Comparison of ENCODE assay signal across 20 cellular contexts in the genomic region with DNA sequence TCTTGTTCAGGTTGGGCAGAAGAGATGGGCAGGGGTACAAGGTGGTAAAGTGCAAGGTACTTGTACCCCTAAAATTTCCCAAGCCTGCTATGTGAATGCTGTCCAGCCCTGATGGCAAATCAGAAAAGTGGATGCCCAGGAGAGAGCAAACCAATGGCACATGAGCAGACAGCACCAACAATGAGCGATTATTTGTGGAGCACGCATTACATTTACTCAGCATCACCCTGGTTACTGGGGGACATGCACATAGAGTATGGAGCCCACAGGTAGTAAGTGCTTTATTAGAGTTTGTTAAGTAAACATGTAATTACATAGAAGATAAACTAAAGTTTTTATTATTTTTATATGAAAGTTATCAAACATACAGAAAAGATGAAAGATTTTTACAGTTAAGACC.
A peak's percentile ranks its signal among the peaks of the same experiment; 100 is the strongest.
DNase-seq lines count a peak whose midpoint lies in the region; ATAC-seq, FAIRE-seq and TF ChIP-seq lines count a peak whose summit lies in the region.
"Had no signal": no experiment of that assay in that cellular context is flagged by ENCODE, and none has a peak within 500 bp of the region (broad histone marks: within the 10 kb centered on the region; RNA-seq: fewer than 3 reads in every experiment).

No MANE protein-coding gene starts in this region.

- in situ Hi-C loops in GM12878 (cut with MboI) = no loop called here

- no peak for DNase-seq in GM12878 (ENCODE audit: low read depth, low spot score)
- DNase-seq in globus pallidus (ENCODE audit: low spot score) = peak; percentile 66
- DNase-seq in substantia nigra (lab: John Stamatoyannopoulos, UW) = peak in 1 of 49 donors; percentile 34
- DNase-seq in esophagus squamous epithelium (lab: John Stamatoyannopoulos, UW) = no peak
- DNase-seq in mucosa of gallbladder (ENCODE audit: low spot score) = no peak
- DNase-seq: ACHN; Caco-2; CD4-positive, alpha-beta T cell; GM23248; HCEC 1CT; IMR-90 had no signal

- H3K4me3 ChIP-seq in GM12878 (no peak overlapping the region), esophagus squamous epithelium (no peak overlapping the region)
- H3K4me3 ChIP-seq: GM23248 had no signal

- H3K9me3 ChIP-seq in GM12878 (replicated peaks; ENCODE audit: control insufficient read depth, insufficient read depth, low read length) (no peaks in the 10 kb centered on the region), esophagus squamous epithelium (no peaks in the 10 kb centered on the region)
- H3K9me3 ChIP-seq: Caco-2 had no signal

- TF ChIP-seq RAD21 in GM12878 (IDR thresholded peaks at IDR 0.05; ENCODE audit: insufficient read depth, low read depth, low read length) = no peak

- BruUV-seq in GM12878 (replicated peaks; lab: Mats Ljungman, UMichigan) = no TSS peak

- POLR2A ChIA-PET in GM12878 (lab: Charles Lee) = no interaction called here

- no peaks in the 10 kb centered on the region for H3K36me3 ChIP-seq in GM12878 (ENCODE audit: control insufficient read depth in 2 of 2, insufficient read depth in 2 of 2, low read length in 1 of 2)
- H3K36me3 ChIP-seq in esophagus squamous epithelium = no peaks in the 10 kb centered on the region

- 88% methylated on average over 2 of the region's 2 CpGs for WGBS in GM12878 (ENCODE audit: insufficient coverage, insufficient replicate concordance, low lambda C conversion rate, missing lambda C conversion rate)
- WGBS in esophagus squamous epithelium, 2 donors = 94 to 100% methylated on average over 2 of the region's 2 CpGs

- H3K79me2 ChIP-seq in GM12878 (ENCODE audit: control insufficient read depth, insufficient read depth, low read length) = no peaks in the 10 kb centered on the region

- TF ChIP-seq CTCF in GM12878 (IDR thresholded peaks at IDR 0.05 in 2 of 3, conservative IDR thresholded peaks at IDR 0.05 in 1 of 3; ENCODE audit: control insufficient read depth in 2 of 3, extremely low read depth in 1 of 3, insufficient read depth in 1 of 3, low read depth in 3 of 3, low read length in 3 of 3) (no peak), esophagus squamous epithelium (IDR thresholded peaks at IDR 0.05) (no peak)

- H2AFZ ChIP-seq in GM12878 (ENCODE audit: control insufficient read depth, low read depth, low read length) = no peak overlapping the region
- H2AFZ ChIP-seq: GM23248 had no signal

- H4K20me1 ChIP-seq in GM12878 (ENCODE audit: control insufficient read depth, insufficient read depth) = no peaks in the 10 kb centered on the region

- intact Hi-C loops in GM12878 (cut with micrococcal nuclease; ENCODE audit: unreplicated experiment) (no loop called here), esophagus squamous epithelium (cut with DNase I) (no loop called here)

- H3K27ac ChIP-seq in GM12878 (ENCODE audit: control insufficient read depth, insufficient read depth) (no peak overlapping the region), substantia nigra (ENCODE audit: low read depth, low read length, poor library complexity, severe bottlenecking) (peak overlapping the region; percentile 91), esophagus squamous epithelium (no peak overlapping the region)
- H3K27ac ChIP-seq: C4-2B, GM23248 had no signal

- FAIRE-seq in GM12878 (lab: Jason Lieb, UNC) = no peak
- FAIRE-seq: A204.1, D721Med, G401.6, GM12892, GM18507, H54, HTR-8/SVneo had no signal

- TF ChIP-seq POLR2A in GM12878 (IDR thresholded peaks at IDR 0.05; ENCODE audit: low read depth, low read length) = no peak
- no peak for TF ChIP-seq POLR2A in esophagus squamous epithelium (IDR thresholded peaks at IDR 0.05)

- RAD21 ChIA-PET in GM12878 (lab: Charles Lee; ENCODE audit: unreplicated experiment) = no interaction called here

- TF ChIP-seq EP300 in GM12878 (IDR thresholded peaks at IDR 0.05; ENCODE audit: borderline replicate concordance in 1 of 2, control insufficient read depth in 1 of 2, low read depth in 2 of 2, low read length in 2 of 2) = no peak

- no peak overlapping the region for H3K9ac ChIP-seq in GM12878 (ENCODE audit: control insufficient read depth, insufficient read depth, low read length)
- H3K9ac ChIP-seq: GM23248 had no signal

- CTCF ChIA-PET in GM12878 (lab: Yijun Ruan, JAX) = no interaction called here

- no peak overlapping the region for H3K4me2 ChIP-seq in GM12878 (ENCODE audit: control insufficient read depth, insufficient read depth)

- peaks cover 0 to 2% of the 10 kb centered on the region in 2 experiments; a peak in 2 of 4 replicates for H3K27me3 ChIP-seq in GM12878 (replicated peaks in 1 of 2; ENCODE audit: control insufficient read depth in 2 of 2, insufficient read depth in 2 of 2, low read length in 1 of 2)
- H3K27me3 ChIP-seq in esophagus squamous epithelium = peaks cover 0 to 3% (median 0%) of the 10 kb centered on the region in 4 donors

- no peak for ATAC-seq in GM12878
- no peak for ATAC-seq in HG02884 (IDR thresholded peaks at IDR 0.05; ENCODE audit: unreplicated experiment)

- SMC1A ChIA-PET in GM12878 (lab: Charles Lee; ENCODE audit: uncharacterized antibody, unreplicated experiment) = no interaction called here

- H3K4me1 ChIP-seq in GM12878 (ENCODE audit: control insufficient read depth, insufficient read depth, low read length) = no peaks in the 10 kb centered on the region
- no peaks in the 10 kb centered on the region for H3K4me1 ChIP-seq in esophagus squamous epithelium
- H3K4me1 ChIP-seq: Caco-2 had no signal

TF ChIP-seq in GM12878, 131 proteins besides CTCF, POLR2A, EP300 and RAD21:
- TF ChIP-seq NFYA (IDR thresholded peaks at IDR 0.05; ENCODE audit: borderline replicate concordance, low read depth, low read length) (no peak), BCL3 (IDR thresholded peaks at IDR 0.05; ENCODE audit: borderline replicate concordance, insufficient read depth, low read depth, low read length, poor library complexity, severe bottlenecking) (peak; percentile 77)
